In the genomic region with DNA sequence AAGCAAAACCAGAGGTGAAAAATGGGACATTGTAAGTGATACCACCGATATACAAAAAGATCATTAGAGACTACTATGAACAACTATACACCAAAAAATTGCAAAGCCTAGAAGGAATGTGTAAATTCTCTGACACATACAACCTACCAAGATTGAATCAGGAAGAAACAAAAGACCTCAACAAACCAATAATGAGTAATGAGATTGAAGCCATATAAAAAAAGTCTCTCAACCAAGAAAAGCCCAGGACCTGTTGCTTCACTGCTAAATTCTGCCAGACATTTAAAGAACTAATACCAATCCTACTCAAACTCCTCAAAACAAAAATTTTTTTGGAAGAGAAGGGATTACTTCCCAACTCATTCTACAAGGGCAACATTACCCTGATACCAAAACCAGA, we compare ENCODE assay signal across 24 cellular contexts.
A peak's percentile ranks its signal among the peaks of the same experiment; 100 is the strongest.
DNase-seq lines count a peak whose midpoint lies in the region; FAIRE-seq and TF ChIP-seq lines count a peak whose summit lies in the region.
"Had no signal": no experiment of that assay in that cellular context is flagged by ENCODE, and none has a peak within 500 bp of the region (broad histone marks: within the 10 kb centered on the region; RNA-seq: fewer than 3 reads in every experiment).

No MANE protein-coding gene starts in this region.

- H3K9me3 Mint-ChIP-seq in MCF 10A (ENCODE audit: unreplicated experiment) = no peaks in the 10 kb centered on the region

- H3K79me2 ChIP-seq in mammary epithelial cell (ENCODE audit: insufficient read depth, low read length) = no peaks in the 10 kb centered on the region

- H3K4me1 ChIP-seq in mammary epithelial cell (ENCODE audit: insufficient read depth, low read length) = peaks cover under 1% of the 10 kb centered on the region
- H3K4me1 ChIP-seq: BE2C had no signal

- no peaks in the 10 kb centered on the region for H3K9me3 ChIP-seq in mammary epithelial cell (replicated peaks; ENCODE audit: insufficient read depth, low read length)
- H3K9me3 ChIP-seq: BE2C had no signal

- H3K4me1 Mint-ChIP-seq in MCF 10A (ENCODE audit: insufficient read depth, unreplicated experiment) = peaks cover 6% of the 10 kb centered on the region
- H3K4me1 Mint-ChIP-seq: CD8-positive, alpha-beta memory T cell had no signal

- H4K20me1 ChIP-seq in mammary epithelial cell (ENCODE audit: insufficient read depth, low read length) = no peaks in the 10 kb centered on the region
- H4K20me1 ChIP-seq: BLaER1 treated with 17β-estradiol and CSF1 and Interleukin-3, amounts not matched to agents 10 nM and 100 nM had no signal

- no peak overlapping the region for H3K27ac ChIP-seq in mammary epithelial cell (ENCODE audit: insufficient read depth, low read depth, low read length)
- H3K27ac ChIP-seq: 22Rv1; BLaER1 treated with 17β-estradiol and CSF1 and Interleukin-3, amounts not matched to agents 10 nM and 100 nM had no signal

- no peak for TF ChIP-seq CTCF in mammary epithelial cell (conservative IDR thresholded peaks at IDR 0.05 in 1 of 2, IDR thresholded peaks at IDR 0.05 in 1 of 2; ENCODE audit: extremely low read depth in 1 of 2, insufficient read depth in 1 of 2, low read depth in 1 of 2, low read length in 2 of 2)
- TF ChIP-seq CTCF in MCF 10A (IDR thresholded peaks at IDR 0.05; ENCODE audit: unreplicated experiment) = no peak
- TF ChIP-seq CTCF in bronchial epithelial cell (IDR thresholded peaks at IDR 0.05; ENCODE audit: insufficient read depth, low read length, severe bottlenecking) = no peak

- H3K9ac ChIP-seq in mammary epithelial cell (ENCODE audit: insufficient read depth, low read length) = no peak overlapping the region
- H3K9ac ChIP-seq: BLaER1 treated with 17β-estradiol and CSF1 and Interleukin-3, amounts not matched to agents 10 nM and 100 nM had no signal

- intact Hi-C loops in mammary epithelial cell (cut with micrococcal nuclease) (no loop called here), MCF 10A (cut with micrococcal nuclease) (no loop called here)

- no TSS peak for BruUV-seq in mammary epithelial cell (replicated peaks; lab: Mats Ljungman, UMichigan)
- BruUV-seq in MCF 10A (replicated peaks; lab: Mats Ljungman, UMichigan) = no TSS peak

- dilution Hi-C loops in mammary epithelial cell (cut with HindIII; ENCODE audit: low sequenced_read_pairs) = no loop called here

- DNase-seq in mammary epithelial cell (peak; percentile 37), MCF 10A (ENCODE audit: unreplicated experiment) (no peak), bronchial epithelial cell (ENCODE audit: low read depth) (peak; percentile 52), renal cortical epithelial cell (ENCODE audit: low read depth) (peak; percentile 16), SIG-M5 treated with dmso at 0.1 percent for 504 hours (lab: John Stamatoyannopoulos, UW; ENCODE audit: unreplicated experiment) (no peak), AG08395 (ENCODE audit: low spot score) (no peak)
- DNase-seq: AML-193; BE2C; CD4-positive, alpha-beta T cell; CD8-positive, alpha-beta memory T cell; DMS 273 treated with DMSO at 0.1 percent for 48 hours; DMS79; EL; GF-D8; GOT3; H7; HCEC 1CT had no signal

- H3K27me3 ChIP-seq in mammary epithelial cell (ENCODE audit: insufficient read depth, low read length) (no peaks in the 10 kb centered on the region), bronchial epithelial cell (ENCODE audit: control insufficient read depth, insufficient read depth, low read length) (no peaks in the 10 kb centered on the region)
- H3K27me3 ChIP-seq: BE2C; BLaER1 treated with 17β-estradiol and CSF1 and Interleukin-3, amounts not matched to agents 10 nM and 100 nM had no signal

- no peak for FAIRE-seq in bronchial epithelial cell (lab: Jason Lieb, UNC)
- FAIRE-seq: A204.1, D721Med, GM12891, GM18507 had no signal

- WGBS in mammary epithelial cell (ENCODE audit: low coverage, missing lambda C conversion rate) = 100% methylated on average over 1 of the region's 1 CpG

- no peak overlapping the region for H3K4me2 ChIP-seq in mammary epithelial cell (ENCODE audit: insufficient read depth, low read depth, low read length)
- H3K4me2 ChIP-seq: BLaER1 treated with 17β-estradiol and CSF1 and Interleukin-3, amounts not matched to agents 10 nM and 100 nM had no signal

- CTCF ChIA-PET in mammary epithelial cell (lab: Charles Lee; ENCODE audit: low non-redundant PET) (no interaction called here), MCF 10A (lab: Yijun Ruan, JAX) (interaction anchor here (0.7 kb wide), 1 partner anchor 9 kb away, joined by 3 read pairs; no protein-coding TSS in a partner anchor)

- POLR2A ChIA-PET in MCF 10A (lab: Yijun Ruan, JAX) = no interaction called here

- in situ Hi-C loops in mammary epithelial cell (cut with MboI; ENCODE audit: low sequenced_read_pairs in 2 of 2) = no loop called here

- no peak overlapping the region for H3K4me3 ChIP-seq in mammary epithelial cell (replicated peaks in 1 of 3; ENCODE audit: insufficient read depth in 1 of 3, low read depth in 2 of 3, low read length in 3 of 3)
- H3K4me3 ChIP-seq in bronchial epithelial cell (ENCODE audit: low read depth, low read length) = no peak overlapping the region
- H3K4me3 ChIP-seq: BLaER1 treated with 17β-estradiol and CSF1 and Interleukin-3, amounts not matched to agents 10 nM and 100 nM had no signal

- H3K36me3 ChIP-seq in mammary epithelial cell (ENCODE audit: insufficient read depth, low read length) = no peaks in the 10 kb centered on the region
- H3K36me3 ChIP-seq in bronchial epithelial cell (ENCODE audit: control insufficient read depth, insufficient read depth, low read length) = no peaks in the 10 kb centered on the region
- H3K36me3 ChIP-seq: BE2C had no signal

- no peaks in the 10 kb centered on the region for H3K36me3 Mint-ChIP-seq in MCF 10A (ENCODE audit: insufficient read depth, unreplicated experiment)

- H3K27me3 Mint-ChIP-seq in MCF 10A (ENCODE audit: insufficient read depth, unreplicated experiment) = no peaks in the 10 kb centered on the region
- H3K27me3 Mint-ChIP-seq: CD4-positive, alpha-beta T cell had no signal

- H2AFZ ChIP-seq in mammary epithelial cell (ENCODE audit: low read depth, low read length) = no peak overlapping the region

- no peak overlapping the region for H3K4me3 Mint-ChIP-seq in MCF 10A (ENCODE audit: unreplicated experiment)
- H3K4me3 Mint-ChIP-seq: CD14-positive monocyte; CD4-positive, alpha-beta T cell; CD8-positive, alpha-beta memory T cell had no signal

- H3K27ac Mint-ChIP-seq in MCF 10A (ENCODE audit: low read depth, unreplicated experiment) = no peak overlapping the region
- H3K27ac Mint-ChIP-seq: CD14-positive monocyte; CD4-positive, alpha-beta T cell; CD8-positive, alpha-beta memory T cell had no signal

Comparison
In these comparisons a context has a peak if more than half of its experiments do, and no peak if none do; other contexts are left out.
1. DNase-seq: peak in mammary epithelial cell (single experiment), bronchial epithelial cell (single experiment) and renal cortical epithelial cell (single experiment); none in MCF 10A (single experiment), SIG-M5 treated with dmso at 0.1 percent for 504 hours (single experiment) and AG08395 (single experiment).